19 cellular contexts compared by ENCODE assay signal in the genomic region with DNA sequence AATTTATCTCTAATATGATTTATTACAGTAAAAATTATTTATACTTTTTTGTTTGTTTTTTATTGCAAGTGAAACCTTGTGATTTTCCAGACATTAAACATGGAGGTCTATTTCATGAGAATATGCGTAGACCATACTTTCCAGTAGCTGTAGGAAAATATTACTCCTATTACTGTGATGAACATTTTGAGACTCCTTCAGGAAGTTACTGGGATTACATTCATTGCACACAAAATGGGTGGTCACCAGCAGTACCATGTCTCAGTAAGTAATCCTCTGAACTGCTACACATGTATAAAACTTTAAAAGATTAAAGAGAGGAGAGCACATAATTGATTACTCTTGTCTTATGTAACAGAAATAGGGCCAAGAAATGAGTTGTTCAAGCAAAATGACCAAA. TPM values are rescaled to one million over a fixed set of nuclear protein-coding genes. Genes with fewer than 3 reads are reported as not detected.
"Had no signal": no experiment of that assay in that cellular context is flagged by ENCODE, and none has a peak within 500 bp of the region (broad histone marks: within the 10 kb centered on the region; RNA-seq: fewer than 3 reads in every experiment).

No MANE protein-coding gene starts in this region.

- H3K27me3 ChIP-seq: esophagus squamous epithelium, right lobe of liver, thyroid gland, uterus had no signal

- H3K4me3 Mint-ChIP-seq: brain; naive thymus-derived CD8-positive, alpha-beta T cell; stimulated activated effector memory CD8-positive, alpha-beta T cell treated with anti-CD3 and anti-CD28 coated beads, Interleukin-12 subunit alpha, Interleukin-12 subunit beta, amount 100 ng/mL, for 72 hours had no signal

- H3K36me3 ChIP-seq: esophagus squamous epithelium, prostate gland, thyroid gland, uterus had no signal

- DNase-seq: activated CD4-positive, alpha-beta T cell treated with anti-CD3 and anti-CD28 coated beads, Interleukin-2, amount 50 U/mL, for 1 hour; activated effector memory CD4-positive, alpha-beta T cell treated with Interleukin-2 at 50 U/mL for 16 hours; amniotic stem cell; esophagus squamous epithelium; foreskin fibroblast; head of caudate nucleus; left colon; mucosa of descending colon; naive thymus-derived CD8-positive, alpha-beta T cell; occipital lobe; right lobe of liver; thyroid gland; uterus had no signal

- H3K27ac ChIP-seq: esophagus squamous epithelium, prostate gland, thyroid gland, uterus had no signal

- H3K4me1 ChIP-seq: esophagus squamous epithelium, prostate gland, thyroid gland, uterus had no signal

- ATAC-seq: activated naive CD4-positive, alpha-beta T cell treated with anti-CD3 and anti-CD28 coated beads, Interleukin-2, amount 50 U/mL, for 72 hours; left colon; mucosa of descending colon; naive thymus-derived CD8-positive, alpha-beta T cell; stimulated activated effector memory CD8-positive, alpha-beta T cell treated with anti-CD3 and anti-CD28 coated beads, Interleukin-12 subunit alpha, Interleukin-12 subunit beta, amount 100 ng/mL, for 72 hours had no signal

- H3K9me3 Mint-ChIP-seq: activated naive CD4-positive, alpha-beta T cell treated with anti-CD3 and anti-CD28 coated beads, Interleukin-2, amount 50 U/mL, for 72 hours; stimulated activated effector memory CD8-positive, alpha-beta T cell treated with anti-CD3 and anti-CD28 coated beads, Interleukin-12 subunit alpha, Interleukin-12 subunit beta, amount 100 ng/mL, for 72 hours had no signal

- H3K27ac Mint-ChIP-seq: activated naive CD4-positive, alpha-beta T cell treated with anti-CD3 and anti-CD28 coated beads, Interleukin-2, amount 50 U/mL, for 72 hours; brain; naive thymus-derived CD8-positive, alpha-beta T cell; stimulated activated effector memory CD8-positive, alpha-beta T cell treated with anti-CD3 and anti-CD28 coated beads, Interleukin-12 subunit alpha, Interleukin-12 subunit beta, amount 100 ng/mL, for 72 hours had no signal

- H3K4me3 ChIP-seq: esophagus squamous epithelium, lung, mucosa of descending colon, prostate gland, thyroid gland, uterus had no signal

- H3K36me3 Mint-ChIP-seq: activated naive CD4-positive, alpha-beta T cell treated with anti-CD3 and anti-CD28 coated beads, Interleukin-2, amount 50 U/mL, for 72 hours; brain; naive thymus-derived CD8-positive, alpha-beta T cell; stimulated activated effector memory CD8-positive, alpha-beta T cell treated with anti-CD3 and anti-CD28 coated beads, Interleukin-12 subunit alpha, Interleukin-12 subunit beta, amount 100 ng/mL, for 72 hours had no signal

- H3K27me3 Mint-ChIP-seq: naive thymus-derived CD8-positive, alpha-beta T cell had no signal

- H3K9me3 ChIP-seq: esophagus squamous epithelium, mucosa of descending colon, prostate gland, right lobe of liver, thyroid gland, uterus had no signal

- H3K4me1 Mint-ChIP-seq: brain; naive thymus-derived CD8-positive, alpha-beta T cell; stimulated activated effector memory CD8-positive, alpha-beta T cell treated with anti-CD3 and anti-CD28 coated beads, Interleukin-12 subunit alpha, Interleukin-12 subunit beta, amount 100 ng/mL, for 72 hours had no signal

RNA-seq across cellular contexts. Expression of gene CFHR3, which starts 4.5 kb away (rescaled TPM):
- total RNA-seq: activated naive CD4-positive, alpha-beta T cell treated with anti-CD3 and anti-CD28 coated beads, Interleukin-2, amount 50 U/mL, for 72 hours; dermis microvascular lymphatic vessel endothelial cell; left colon; mucosa of descending colon; naive thymus-derived CD8-positive, alpha-beta T cell; occipital lobe; prostate gland had no signal
- polyA plus RNA-seq: naive thymus-derived CD8-positive, alpha-beta T cell had no signal

RNA-seq across cellular contexts. Expression of gene CFHR1, which starts 40.4 kb away (rescaled TPM):
- total RNA-seq: activated naive CD4-positive, alpha-beta T cell treated with anti-CD3 and anti-CD28 coated beads, Interleukin-2, amount 50 U/mL, for 72 hours; dermis microvascular lymphatic vessel endothelial cell; esophagus squamous epithelium; left colon; naive thymus-derived CD8-positive, alpha-beta T cell; prostate gland; thyroid gland had no signal
- polyA plus RNA-seq: naive thymus-derived CD8-positive, alpha-beta T cell had no signal
